In genomic region chr5:87705876-87706275, GRCh38 we compare ENCODE assay signal across 17 cellular contexts.
"Had no signal": no experiment of that assay in that cellular context is flagged by ENCODE, and none has a peak within 500 bp of the region (broad histone marks: within the 10 kb centered on the region; RNA-seq: fewer than 3 reads in every experiment).

No MANE protein-coding gene starts in this region.

- H3K4me3 ChIP-seq: esophagus squamous epithelium, heart left ventricle, psoas muscle, testis, tibial nerve, upper lobe of right lung, vagina had no signal

- H3K27me3 ChIP-seq: esophagus squamous epithelium, heart left ventricle, neutrophil, testis, tibial nerve, upper lobe of right lung, vagina had no signal

- H3K9me3 ChIP-seq: neutrophil, psoas muscle, testis, upper lobe of right lung, vagina had no signal

- ATAC-seq: heart left ventricle; naive thymus-derived CD4-positive, alpha-beta T cell; psoas muscle; sciatic nerve; stimulated activated naive B cell treated with anti-CD40 and anti-IgM and Interleukin-4, amounts not matched to agents 10 μg/mL and 1 μg/mL and 100 μg/mL, for 72 hours; stimulated activated naive CD8-positive, alpha-beta T cell treated with anti-CD3 and anti-CD28 coated beads, Interleukin-15, amount 100 ng/mL, for 72 hours; upper lobe of right lung had no signal

- DNase-seq: dermis blood vessel endothelial cell; esophagus squamous epithelium; heart left ventricle; hippocampal formation; kidney glomerular epithelial cell; naive thymus-derived CD4-positive, alpha-beta T cell; psoas muscle; stimulated activated CD4-positive, alpha-beta T cell treated with anti-CD3 and anti-CD28 coated beads, Interleukin-2, amount 100 ng/mL, for 24 hours; stimulated activated CD4-positive, alpha-beta T cell treated with anti-CD3 and anti-CD28 coated beads, Interleukin-4, amount 100 ng/mL, for 4 hours; stimulated activated naive B cell treated with anti-CD40 and anti-IgM and Interleukin-4, amounts not matched to agents 10 μg/mL and 1 μg/mL and 100 μg/mL, for 72 hours; stimulated activated naive CD8-positive, alpha-beta T cell treated with anti-CD3 and anti-CD28 coated beads, Interleukin-15, amount 100 ng/mL, for 72 hours; testis; upper lobe of right lung had no signal

- H3K27ac ChIP-seq: esophagus squamous epithelium, heart left ventricle, neutrophil, psoas muscle, testis, tibial nerve, upper lobe of right lung, vagina had no signal

- H3K4me1 ChIP-seq: esophagus squamous epithelium, heart left ventricle, psoas muscle, testis, tibial nerve, upper lobe of right lung, vagina had no signal

- H3K36me3 ChIP-seq: esophagus squamous epithelium, heart left ventricle, neutrophil, tibial nerve, upper lobe of right lung, vagina had no signal
